In the genomic region with DNA sequence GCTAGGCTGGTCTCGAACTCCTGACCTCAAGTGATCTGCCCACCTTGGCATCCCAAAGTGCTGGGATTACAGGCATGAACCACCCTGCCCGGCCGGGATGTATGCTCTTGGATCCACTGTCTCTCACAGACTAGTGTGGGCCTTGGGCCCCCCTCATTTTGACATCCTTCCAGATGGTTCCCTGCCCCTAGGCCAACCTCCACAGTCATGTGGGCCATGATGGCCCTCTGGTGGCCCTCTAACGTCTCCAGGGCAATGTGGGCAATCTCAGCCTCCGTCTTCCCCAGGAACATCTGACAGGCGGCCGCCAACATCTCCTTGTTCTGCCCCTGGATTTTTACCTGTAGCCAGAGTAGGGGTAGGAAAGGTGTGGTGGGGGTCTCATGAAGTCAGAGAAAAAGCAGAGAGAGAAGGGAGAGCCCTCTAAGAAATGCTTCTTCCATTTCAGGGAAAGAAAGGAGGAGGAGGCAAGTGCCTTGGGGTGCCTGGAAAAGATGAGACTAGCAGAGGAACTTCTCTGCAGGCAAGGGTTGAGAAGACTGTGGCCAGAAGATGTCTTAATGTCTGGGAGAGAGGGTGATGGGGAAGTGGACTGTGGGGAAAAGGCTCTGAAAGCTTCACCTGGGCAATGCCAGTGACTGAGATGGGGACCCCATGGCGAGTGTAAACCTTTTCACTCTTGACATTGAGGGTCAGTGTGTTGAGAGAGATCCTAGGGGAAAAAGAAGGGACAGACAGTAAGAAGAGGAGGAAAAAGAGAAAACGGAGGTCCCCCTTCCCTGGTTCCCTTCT, we compare ENCODE assay signal across 9 cellular contexts. TPM values are rescaled to one million over a fixed set of nuclear protein-coding genes. Genes with fewer than 3 reads are reported as not detected.
A peak's percentile ranks its signal among the peaks of the same experiment; 100 is the strongest.
DNase-seq lines count a peak whose midpoint lies in the region; ATAC-seq and TF ChIP-seq lines count a peak whose summit lies in the region.
"Had no signal": no experiment of that assay in that cellular context is flagged by ENCODE, and none has a peak within 500 bp of the region (broad histone marks: within the 10 kb centered on the region; RNA-seq: fewer than 3 reads in every experiment).

No MANE protein-coding gene starts in this region.

- no peak overlapping the region for H2AFZ ChIP-seq in smooth muscle cell (ENCODE audit: low read depth)

- peak overlapping the region; percentile 64 for H3K27ac Mint-ChIP-seq in activated B cell treated with CpG ODN at 0.5 μM for 24 hours

- CTCF ChIA-PET in activated B cell treated with CpG ODN at 0.5 μM for 24 hours (lab: Charles Lee): no interaction called here

- no peak for DNase-seq in HAP-1 (ENCODE audit: low spot score in 2 of 2)
- DNase-seq in activated B cell treated with CpG ODN at 0.5 μM for 24 hours: no peak
- no peak for DNase-seq in smooth muscle cell (lab: John Stamatoyannopoulos, UW; ENCODE audit: unreplicated experiment)
- DNase-seq in NCI-H524 (lab: John Stamatoyannopoulos, UW): no peak
- no peak for DNase-seq in cerebellum (ENCODE audit: low spot score)
- no peak for DNase-seq in SKM-1 (lab: John Stamatoyannopoulos, UW; ENCODE audit: unreplicated experiment)
- DNase-seq in Ammon's horn (ENCODE audit: low spot score): no peak
- DNase-seq: NCI-H1694 had no signal

- H3K4me3 Mint-ChIP-seq in activated B cell treated with CpG ODN at 0.5 μM for 24 hours: peak overlapping the region; percentile 89

- H3K4me2 ChIP-seq in smooth muscle cell: peak overlapping the region; percentile 87

- in situ Hi-C loops in HAP-1 (cut with MboI; ENCODE audit: low sequenced_read_pairs): loop anchor here (10.0 kb wide), 1 partner anchor 334 kb away; no protein-coding TSS in a partner anchor

- H3K4me3 ChIP-seq in HAP-1: peak overlapping the region; percentile 78
- H3K4me3 ChIP-seq in gastroesophageal sphincter: peak overlapping the region; percentile 86 to 92
- peak overlapping the region; percentile 84 for H3K4me3 ChIP-seq in smooth muscle cell

- no peaks in the 10 kb centered on the region for H3K27me3 Mint-ChIP-seq in activated B cell treated with CpG ODN at 0.5 μM for 24 hours

- ATAC-seq in activated B cell treated with CpG ODN at 0.5 μM for 24 hours (ENCODE audit: low read depth) (no peak), gastroesophageal sphincter (no peak)

- H3K9me3 ChIP-seq in HAP-1: no peaks in the 10 kb centered on the region
- no peaks in the 10 kb centered on the region for H3K9me3 ChIP-seq in gastroesophageal sphincter
- H3K9me3 ChIP-seq in smooth muscle cell (replicated peaks; ENCODE audit: low read depth): no peaks in the 10 kb centered on the region

- POLR2A ChIA-PET in activated B cell treated with CpG ODN at 0.5 μM for 24 hours (lab: Charles Lee): interaction anchor here (0.5 to 1.0 kb wide), 2 partner anchors 22 to 100 kb away, joined by 3 to 4 read pairs; no protein-coding TSS in a partner anchor

- H3K9ac ChIP-seq in smooth muscle cell (ENCODE audit: low read depth): no peak overlapping the region

- TF ChIP-seq CTCF in activated B cell treated with CpG ODN at 0.5 μM for 24 hours (IDR thresholded peaks at IDR 0.05) (no peak), gastroesophageal sphincter (IDR thresholded peaks at IDR 0.05) (no peak), smooth muscle cell (IDR thresholded peaks at IDR 0.05; ENCODE audit: borderline replicate concordance, insufficient read depth, poor library complexity, severe bottlenecking) (no peak)

- peaks cover 46% of the 10 kb centered on the region for H3K4me1 Mint-ChIP-seq in activated B cell treated with CpG ODN at 0.5 μM for 24 hours

- H3K36me3 ChIP-seq in HAP-1 (replicated peaks) (peaks cover 46% of the 10 kb centered on the region), gastroesophageal sphincter (peaks cover 0 to 44% of the 10 kb centered on the region in 2 donors), smooth muscle cell (ENCODE audit: low read depth) (peaks cover 6% of the 10 kb centered on the region)

- intact Hi-C loops in activated B cell treated with CpG ODN at 0.5 μM for 24 hours (cut with micrococcal nuclease): loop anchor here (5.0 kb wide), 3 partner anchors 71 to 216 kb away; partner anchors contain the start of genes MRPS18B and PPP1R10

- H3K27ac ChIP-seq in gastroesophageal sphincter (peak overlapping the region; percentile 84 to 96 (median 90)), smooth muscle cell (ENCODE audit: low read depth) (peak overlapping the region; percentile 94)

- peaks cover 52% of the 10 kb centered on the region for H4K20me1 ChIP-seq in smooth muscle cell (ENCODE audit: low read depth)

- no peaks in the 10 kb centered on the region for H3K9me3 Mint-ChIP-seq in activated B cell treated with CpG ODN at 0.5 μM for 24 hours

- no peak for TF ChIP-seq EP300 in gastroesophageal sphincter (IDR thresholded peaks at IDR 0.05)

- H3K4me1 ChIP-seq in HAP-1 (peaks cover 10% of the 10 kb centered on the region), gastroesophageal sphincter (peaks cover 0 to 79% (median 11%) of the 10 kb centered on the region in 3 donors), smooth muscle cell (ENCODE audit: low read depth) (no peaks in the 10 kb centered on the region)

- peaks cover 18% of the 10 kb centered on the region for H3F3A ChIP-seq in smooth muscle cell (ENCODE audit: low read depth)

- H3K36me3 Mint-ChIP-seq in activated B cell treated with CpG ODN at 0.5 μM for 24 hours (ENCODE audit: low read depth): peaks cover 33% of the 10 kb centered on the region

- H3K27me3 ChIP-seq in HAP-1 (ENCODE audit: low read depth): no peaks in the 10 kb centered on the region
- no peaks in the 10 kb centered on the region for H3K27me3 ChIP-seq in gastroesophageal sphincter
- no peaks in the 10 kb centered on the region for H3K27me3 ChIP-seq in smooth muscle cell (ENCODE audit: low read depth)

- no peak for TF ChIP-seq POLR2A in gastroesophageal sphincter (IDR thresholded peaks at IDR 0.05)

- peaks cover 43% of the 10 kb centered on the region for H3K79me2 ChIP-seq in smooth muscle cell (ENCODE audit: low read depth)

- WGBS in gastroesophageal sphincter (ENCODE audit: low coverage in 1 of 2), 2 donors: 22 to 40% methylated on average over 2 of the region's 9 CpGs
- WGBS in smooth muscle cell (ENCODE audit: low lambda C conversion rate): 90% methylated on average over 9 of the region's 9 CpGs

RNA-seq across cellular contexts. Expression of gene FLOT1, which starts 1.3 kb away (rescaled TPM):
- total RNA-seq in activated B cell treated with CpG ODN at 0.5 μM for 24 hours (49.1 and 52.0 TPM in 2 replicates), gastroesophageal sphincter (100 to 1,000 TPM; 104 to 191 (median 152) TPM), smooth muscle cell (79.8 and 87.6 TPM in 2 replicates), cerebellum (35.7 TPM)
- 117 and 146 TPM in 2 replicates for polyA plus RNA-seq in smooth muscle cell

RNA-seq across cellular contexts. Expression of gene IER3, which starts 3.2 kb away (rescaled TPM):
- total RNA-seq in activated B cell treated with CpG ODN at 0.5 μM for 24 hours (3.0 and 3.3 TPM in 2 replicates), gastroesophageal sphincter (10 to 100 TPM in 3 of 4 donors, 1 to 10 TPM in 1; 5.6 to 31.9 (median 11.3) TPM), smooth muscle cell (732 and 736 TPM in 2 replicates), cerebellum (4.5 TPM)
- 708 and 811 TPM in 2 replicates for polyA plus RNA-seq in smooth muscle cell

RNA-seq across cellular contexts. Expression of gene TUBB, which starts 21.0 kb away (rescaled TPM):
- total RNA-seq in activated B cell treated with CpG ODN at 0.5 μM for 24 hours (700 and 725 TPM in 2 replicates), gastroesophageal sphincter (100 to 1,000 TPM; 184 to 351 (median 236) TPM), smooth muscle cell (1,002 and 1,039 TPM in 2 replicates), cerebellum (608 TPM)
- 855 and 1,009 TPM in 2 replicates for polyA plus RNA-seq in smooth muscle cell

RNA-seq across cellular contexts. Expression of gene MDC1, which starts 24.1 kb away (rescaled TPM):
- total RNA-seq in activated B cell treated with CpG ODN at 0.5 μM for 24 hours: 62.4 and 65.6 TPM in 2 replicates
- total RNA-seq in gastroesophageal sphincter: 10 to 100 TPM in 3 of 4 donors, 1 to 10 TPM in 1; 9.8 to 16.7 (median 13.1) TPM
- total RNA-seq in smooth muscle cell: 6.9 and 7.0 TPM in 2 replicates
- polyA plus RNA-seq in smooth muscle cell: 17.1 and 19.0 TPM in 2 replicates
- total RNA-seq in cerebellum: 9.5 TPM

RNA-seq across cellular contexts. Expression of gene NRM, which starts 50.4 kb away (rescaled TPM):
- total RNA-seq in activated B cell treated with CpG ODN at 0.5 μM for 24 hours: 17.4 and 17.8 TPM in 2 replicates
- 1 to 10 TPM; 3.0 to 8.2 (median 6.0) TPM for total RNA-seq in gastroesophageal sphincter
- total RNA-seq in smooth muscle cell: 14.6 and 25.8 TPM in 2 replicates
- 28.5 and 31.8 TPM in 2 replicates for polyA plus RNA-seq in smooth muscle cell
- total RNA-seq in cerebellum: 9.2 TPM

Comparison
In these comparisons a context has a peak if more than half of its experiments do, and no peak if none do; other contexts are left out.
1. RNA of gene IER3, which starts 3.2 kb away (total RNA-seq): 732 to 736 TPM in smooth muscle cell; 5.6 to 31.9 TPM in gastroesophageal sphincter, 4.5 TPM in cerebellum (single experiment) and 3.0 to 3.3 TPM in activated B cell treated with CpG ODN at 0.5 μM for 24 hours; every median in the first group is over 10 times any median in the second.
2. Peak in every context shown above with its lines, with median percentiles within 50 percentile points of each other: H3K4me3 ChIP-seq.